ENCODE assay signal across 2 cellular contexts in the genomic region with DNA sequence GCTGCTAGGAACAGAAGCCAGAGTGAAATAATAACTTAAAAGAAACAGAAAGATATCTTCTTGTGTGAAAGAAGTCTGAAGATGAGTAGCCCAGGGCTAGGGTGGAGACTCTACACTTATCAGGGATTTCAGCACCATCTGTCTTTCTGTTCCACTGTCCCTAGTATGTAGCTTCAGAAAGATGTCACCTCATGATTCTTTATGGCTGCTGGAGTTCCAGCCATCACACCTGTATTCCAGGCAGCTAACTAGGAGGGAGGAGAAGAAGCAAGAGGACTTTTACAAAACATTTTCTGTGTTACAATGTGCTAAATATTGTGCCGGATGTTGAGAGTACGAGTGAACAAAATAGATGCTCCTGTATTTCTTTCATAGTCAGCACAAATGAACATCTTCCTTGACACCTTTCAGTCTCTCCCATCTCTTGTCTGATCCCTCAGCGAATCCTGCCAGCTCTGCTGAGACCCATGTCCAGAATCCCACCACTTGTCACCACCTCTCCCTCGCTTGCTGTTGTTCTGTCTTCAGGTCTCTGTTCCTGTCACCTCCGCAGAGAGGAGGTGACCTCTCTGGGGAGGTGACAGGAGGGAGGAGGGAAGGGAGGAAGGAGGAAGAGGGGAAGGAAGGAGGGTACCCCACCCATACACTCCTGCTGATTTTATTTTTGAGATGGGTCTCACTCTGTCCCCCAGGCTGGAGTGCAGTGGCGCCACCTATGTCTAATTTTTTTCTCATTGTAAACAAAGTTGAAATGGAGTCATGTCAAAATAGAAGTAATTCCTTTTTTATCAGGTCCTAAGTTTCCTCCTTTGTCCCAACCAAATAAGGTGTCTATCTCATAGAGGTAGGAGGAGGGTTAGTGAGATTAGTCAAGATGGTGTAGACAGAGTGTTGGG.
TF ChIP-seq lines count a peak whose summit lies in the region.

No MANE protein-coding gene starts in this region.

TF ChIP-seq in GM23338, 12 proteins besides CTCF, POLR2A, EP300 and RAD21 (continues in another document):
- TF ChIP-seq JUNB (IDR thresholded peaks at IDR 0.05; ENCODE audit: unreplicated experiment), result no peak
- TF ChIP-seq, protein P1, sequence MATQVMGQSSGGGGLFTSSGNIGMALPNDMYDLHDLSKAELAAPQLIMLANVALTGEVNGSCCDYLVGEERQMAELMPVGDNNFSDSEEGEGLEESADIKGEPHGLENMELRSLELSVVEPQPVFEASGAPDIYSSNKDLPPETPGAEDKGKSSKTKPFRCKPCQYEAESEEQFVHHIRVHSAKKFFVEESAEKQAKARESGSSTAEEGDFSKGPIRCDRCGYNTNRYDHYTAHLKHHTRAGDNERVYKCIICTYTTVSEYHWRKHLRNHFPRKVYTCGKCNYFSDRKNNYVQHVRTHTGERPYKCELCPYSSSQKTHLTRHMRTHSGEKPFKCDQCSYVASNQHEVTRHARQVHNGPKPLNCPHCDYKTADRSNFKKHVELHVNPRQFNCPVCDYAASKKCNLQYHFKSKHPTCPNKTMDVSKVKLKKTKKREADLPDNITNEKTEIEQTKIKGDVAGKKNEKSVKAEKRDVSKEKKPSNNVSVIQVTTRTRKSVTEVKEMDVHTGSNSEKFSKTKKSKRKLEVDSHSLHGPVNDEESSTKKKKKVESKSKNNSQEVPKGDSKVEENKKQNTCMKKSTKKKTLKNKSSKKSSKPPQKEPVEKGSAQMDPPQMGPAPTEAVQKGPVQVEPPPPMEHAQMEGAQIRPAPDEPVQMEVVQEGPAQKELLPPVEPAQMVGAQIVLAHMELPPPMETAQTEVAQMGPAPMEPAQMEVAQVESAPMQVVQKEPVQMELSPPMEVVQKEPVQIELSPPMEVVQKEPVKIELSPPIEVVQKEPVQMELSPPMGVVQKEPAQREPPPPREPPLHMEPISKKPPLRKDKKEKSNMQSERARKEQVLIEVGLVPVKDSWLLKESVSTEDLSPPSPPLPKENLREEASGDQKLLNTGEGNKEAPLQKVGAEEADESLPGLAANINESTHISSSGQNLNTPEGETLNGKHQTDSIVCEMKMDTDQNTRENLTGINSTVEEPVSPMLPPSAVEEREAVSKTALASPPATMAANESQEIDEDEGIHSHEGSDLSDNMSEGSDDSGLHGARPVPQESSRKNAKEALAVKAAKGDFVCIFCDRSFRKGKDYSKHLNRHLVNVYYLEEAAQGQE (IDR thresholded peaks at IDR 0.05; ENCODE audit: unreplicated experiment), result no peak
- no peak for TF ChIP-seq EZH2phosphoT487 (IDR thresholded peaks at IDR 0.05; ENCODE audit: unreplicated experiment)
- TF ChIP-seq, protein P2, sequence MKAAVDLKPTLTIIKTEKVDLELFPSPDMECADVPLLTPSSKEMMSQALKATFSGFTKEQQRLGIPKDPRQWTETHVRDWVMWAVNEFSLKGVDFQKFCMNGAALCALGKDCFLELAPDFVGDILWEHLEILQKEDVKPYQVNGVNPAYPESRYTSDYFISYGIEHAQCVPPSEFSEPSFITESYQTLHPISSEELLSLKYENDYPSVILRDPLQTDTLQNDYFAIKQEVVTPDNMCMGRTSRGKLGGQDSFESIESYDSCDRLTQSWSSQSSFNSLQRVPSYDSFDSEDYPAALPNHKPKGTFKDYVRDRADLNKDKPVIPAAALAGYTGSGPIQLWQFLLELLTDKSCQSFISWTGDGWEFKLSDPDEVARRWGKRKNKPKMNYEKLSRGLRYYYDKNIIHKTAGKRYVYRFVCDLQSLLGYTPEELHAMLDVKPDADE (IDR thresholded peaks at IDR 0.05), result no peak
- TF ChIP-seq STAT1 (IDR thresholded peaks at IDR 0.05; ENCODE audit: unreplicated experiment), result no peak
- no peak for TF ChIP-seq POLR2AphosphoS5 (IDR thresholded peaks at IDR 0.05; ENCODE audit: low read depth)
- TF ChIP-seq NANOG (IDR thresholded peaks at IDR 0.05; ENCODE audit: borderline replicate concordance), result no peak
- TF ChIP-seq EZH2 (IDR thresholded peaks at IDR 0.05; ENCODE audit: low read depth, unreplicated experiment), result no peak
- no peak for TF ChIP-seq CREB1 (CRISPR knock-in tag; IDR thresholded peaks at IDR 0.05; ENCODE audit: low read depth)
- no peak for TF ChIP-seq ZNF114 (CRISPR knock-in tag; IDR thresholded peaks at IDR 0.05)
- TF ChIP-seq ZNF331 (CRISPR knock-in tag; IDR thresholded peaks at IDR 0.05; ENCODE audit: low read depth), result no peak

TF ChIP-seq in H1, 55 proteins besides CTCF, POLR2A, EP300 and RAD21:
- TF ChIP-seq, protein P3, sequence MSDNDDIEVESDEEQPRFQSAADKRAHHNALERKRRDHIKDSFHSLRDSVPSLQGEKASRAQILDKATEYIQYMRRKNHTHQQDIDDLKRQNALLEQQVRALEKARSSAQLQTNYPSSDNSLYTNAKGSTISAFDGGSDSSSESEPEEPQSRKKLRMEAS (IDR thresholded peaks at IDR 0.05), result no peak
- TF ChIP-seq KDM1A (IDR thresholded peaks at IDR 0.05; ENCODE audit: borderline replicate concordance, low read length) (peak; percentile 91; the same call in 1 of the 2 replicates), HDAC2 (IDR thresholded peaks at IDR 0.05; ENCODE audit: borderline replicate concordance in 1 of 2, low read depth in 2 of 2, low read length in 2 of 2) (peak in 1 of 2 experiments; percentile 66; a peak in 1 of 4 replicates), TEAD4 (IDR thresholded peaks at IDR 0.05; ENCODE audit: low read depth, low read length) (no peak), BCL11A (IDR thresholded peaks at IDR 0.05; ENCODE audit: low read depth in 2 of 2, low read length in 2 of 2) (no peak)
